ENCODE assay signal across 1 cellular context in genomic region chr17:64216030-64216384, GRCh38.
TF ChIP-seq lines count a peak whose summit lies in the region.

No MANE protein-coding gene starts in this region.

TF ChIP-seq in HepG2, 621 proteins besides CTCF, POLR2A, EP300 and RAD21 (continued from another document):
- TF ChIP-seq ZXDC (CRISPR knock-in tag; IDR thresholded peaks at IDR 0.05) (no peak), DR1 (CRISPR knock-in tag; IDR thresholded peaks at IDR 0.05) (no peak), HES4 (CRISPR knock-in tag; IDR thresholded peaks at IDR 0.05; ENCODE audit: borderline replicate concordance) (no peak), MAF1 (CRISPR knock-in tag; IDR thresholded peaks at IDR 0.05; ENCODE audit: borderline replicate concordance) (no peak), NFATC3 (CRISPR knock-in tag; IDR thresholded peaks at IDR 0.05) (no peak), ZNF121 (CRISPR knock-in tag; IDR thresholded peaks at IDR 0.05) (no peak), ZNF20 (CRISPR knock-in tag; IDR thresholded peaks at IDR 0.05) (0 out of 2 replicates have a peak, but pooled peaks have one; percentile 3), NFIC (IDR thresholded peaks at IDR 0.05; ENCODE audit: low read length) (0 out of 2 replicates have a peak, but pooled peaks have one; percentile 13)
